Comparison of ENCODE assay signal across 17 cellular contexts in genomic region chr18:69916412-69916811, GRCh38. TPM values are rescaled to one million over a fixed set of nuclear protein-coding genes. Genes with fewer than 3 reads are reported as not detected.
DNase-seq lines count a peak whose midpoint lies in the region; ATAC-seq and TF ChIP-seq lines count a peak whose summit lies in the region.
"Had no signal": no experiment of that assay in that cellular context is flagged by ENCODE, and none has a peak within 500 bp of the region (broad histone marks: within the 10 kb centered on the region; RNA-seq: fewer than 3 reads in every experiment).

No MANE protein-coding gene starts in this region.

- TF ChIP-seq CTCF in fibroblast of mammary gland (conservative IDR thresholded peaks at IDR 0.05; ENCODE audit: control insufficient read depth, insufficient read depth, low read depth, low read length): no peak

- peak; percentile 2 for DNase-seq in A172 (ENCODE audit: low spot score)
- DNase-seq in ELR (ENCODE audit: low read depth): peak; percentile 76
- peak; percentile 54 for DNase-seq in SK-MEL-5 (ENCODE audit: low read depth, low spot score)
- DNase-seq in fibroblast of mammary gland (ENCODE audit: low read depth): peak; percentile 5
- DNase-seq in HT-29 (ENCODE audit: low spot score): no peak
- DNase-seq in RKO (ENCODE audit: low spot score): no peak
- DNase-seq: activated CD4-positive, CD25-positive, alpha-beta regulatory T cell; activated effector memory CD4-positive, alpha-beta T cell treated with Interleukin-2 at 50 U/mL for 16 hours; adrenal gland; DMS79; dorsolateral prefrontal cortex; NCI-H1105; NCI-H2107; NCI-H526; T1000 had no signal

- ATAC-seq in GM19395 (IDR thresholded peaks at IDR 0.05; ENCODE audit: unreplicated experiment): no peak
- ATAC-seq in HG02973 (IDR thresholded peaks at IDR 0.05; ENCODE audit: unreplicated experiment): no peak

- in situ Hi-C loops in SK-MEL-5 (cut with HindIII; ENCODE audit: low pct_unique_long_range_greater_than_20kb, low sequenced_read_pairs): no loop called here

- no peak overlapping the region for H3K4me3 ChIP-seq in fibroblast of mammary gland (ENCODE audit: control insufficient read depth, low read depth, low read length)
- H3K4me3 ChIP-seq: adrenal gland, dorsolateral prefrontal cortex had no signal

RNA-seq across cellular contexts. Expression of gene CD226, which starts 31.3 kb away (rescaled TPM):
- total RNA-seq in A172 (2014; rRNA removed; shearing (Covaris generic)): 0.17 and 0.29 TPM in 2 replicates
- 0.50 and 0.77 TPM in 2 replicates for total RNA-seq in SK-MEL-5 (2014; rRNA removed; shearing (Covaris generic))
- under 0.01 and 0.03 TPM in 2 replicates for polyA plus RNA-seq in SK-MEL-5 (2015; cell fraction: cytosol; rRNA removed)
- 0.85 and 8.0 TPM in 2 replicates for polyA plus RNA-seq in SK-MEL-5 (2015; cell fraction: nucleus; rRNA removed)
- not detected in 2 replicates for total RNA-seq in HT-29 (2014; rRNA removed; shearing (Covaris generic))

Comparison
In these comparisons a context has a peak if more than half of its experiments do, and no peak if none do; other contexts are left out.
1. DNase-seq: peak in A172 (single experiment), ELR (single experiment), SK-MEL-5 (single experiment) and fibroblast of mammary gland (single experiment); none in HT-29 (single experiment) and RKO (single experiment).